27 cellular contexts compared by ENCODE assay signal in the genomic region with DNA sequence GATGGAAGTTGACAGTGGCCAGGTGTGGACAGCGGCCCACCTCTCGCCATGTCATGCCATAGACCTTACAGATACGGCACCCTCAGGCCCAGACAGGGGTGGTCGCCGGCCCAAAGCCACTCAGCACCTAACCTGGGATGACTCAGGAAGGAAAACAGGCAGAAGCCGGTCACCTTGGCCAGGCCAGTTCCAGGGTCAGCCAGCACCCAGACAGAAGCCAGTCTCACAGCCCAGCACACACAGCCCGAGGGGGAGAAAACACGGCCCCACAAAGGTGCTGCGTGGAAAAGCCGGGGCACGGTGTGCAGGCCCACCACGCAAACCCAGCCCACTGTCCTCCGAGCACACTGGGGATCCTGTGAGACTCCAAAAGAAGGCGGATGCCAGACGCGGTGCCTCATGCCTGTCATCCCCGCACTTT.
"Had no signal": no experiment of that assay in that cellular context is flagged by ENCODE, and none has a peak within 500 bp of the region (broad histone marks: within the 10 kb centered on the region; RNA-seq: fewer than 3 reads in every experiment).

No MANE protein-coding gene starts in this region.

- H3K4me1 Mint-ChIP-seq: activated B cell treated with CpG ODN at 0.5 μM for 24 hours; activated naive CD8-positive, alpha-beta T cell treated with anti-CD3 and anti-CD28 coated beads for 36 hours; naive B cell; nephron progenitor cell had no signal

- H3K4me3 Mint-ChIP-seq: activated B cell treated with CpG ODN at 0.5 μM for 24 hours; activated CD8-positive, alpha-beta T cell treated with anti-CD3 and anti-CD28 coated beads for 36 hours; activated naive CD4-positive, alpha-beta T cell treated with anti-CD3 and anti-CD28 coated beads for 36 hours; activated naive CD8-positive, alpha-beta T cell treated with anti-CD3 and anti-CD28 coated beads for 36 hours; activated T-cell treated with anti-CD3 and anti-CD28 coated beads, Interleukin-2, amount 50 U/mL, for 72 hours; naive B cell; nephron progenitor cell; T-helper 17 cell had no signal

- H3K4me1 ChIP-seq: adrenal gland, heart left ventricle, left lung, pancreas, psoas muscle, tibial nerve had no signal

- H3K36me3 Mint-ChIP-seq: naive B cell had no signal

- H3K27me3 ChIP-seq: adrenal gland, brain microvascular endothelial cell, dorsolateral prefrontal cortex, heart left ventricle, left lung, pancreas, tibial nerve had no signal

- H3K36me3 ChIP-seq: adrenal gland, brain microvascular endothelial cell, heart left ventricle, left lung, pancreas, tibial nerve had no signal

- H3K4me2 ChIP-seq: smooth muscle cell had no signal

- DNase-seq: activated B cell treated with CpG ODN at 0.5 μM for 24 hours; activated CD4-positive, alpha-beta T cell treated with anti-CD3 and anti-CD28 coated beads, Interleukin-2, amount 50 U/mL, for 1 hour; activated CD8-positive, alpha-beta T cell treated with anti-CD3 and anti-CD28 coated beads for 36 hours; activated naive CD4-positive, alpha-beta T cell treated with anti-CD3 and anti-CD28 coated beads for 36 hours; activated naive CD8-positive, alpha-beta T cell treated with anti-CD3 and anti-CD28 coated beads for 36 hours; activated T-cell treated with anti-CD3 and anti-CD28 coated beads, Interleukin-2, amount 50 U/mL, for 72 hours; adrenal gland; brain microvascular endothelial cell; effector memory CD4-positive, alpha-beta T cell; erythroblast; hypothalamus; kidney glomerular epithelial cell; naive B cell; nephron progenitor cell; psoas muscle; stimulated activated CD4-positive, alpha-beta T cell treated with anti-CD3 and anti-CD28 coated beads, Interleukin-15, amount 100 ng/mL, for 24 hours; stimulated activated CD4-positive, alpha-beta T cell treated with anti-CD3 and anti-CD28 coated beads, Interleukin-2, amount 100 ng/mL, for 24 hours; stimulated activated naive CD4-positive, alpha-beta T cell treated with Interleukin-2 at 50 U/mL for 16 hours; T-helper 17 cell; T1000 had no signal

- H3K9me3 Mint-ChIP-seq: activated B cell treated with CpG ODN at 0.5 μM for 24 hours; activated CD8-positive, alpha-beta T cell treated with anti-CD3 and anti-CD28 coated beads for 36 hours; activated naive CD8-positive, alpha-beta T cell treated with anti-CD3 and anti-CD28 coated beads for 36 hours; activated T-cell treated with anti-CD3 and anti-CD28 coated beads, Interleukin-2, amount 50 U/mL, for 72 hours had no signal

- ATAC-seq: activated CD8-positive, alpha-beta T cell treated with anti-CD3 and anti-CD28 coated beads for 36 hours; activated T-cell treated with anti-CD3 and anti-CD28 coated beads, Interleukin-2, amount 50 U/mL, for 72 hours; heart left ventricle; left lung; pancreas; psoas muscle; T-helper 17 cell had no signal

- H3K27me3 Mint-ChIP-seq: activated B cell treated with CpG ODN at 0.5 μM for 24 hours; activated CD8-positive, alpha-beta T cell treated with anti-CD3 and anti-CD28 coated beads for 36 hours; activated naive CD8-positive, alpha-beta T cell treated with anti-CD3 and anti-CD28 coated beads for 36 hours; naive B cell; T-helper 17 cell had no signal

- H3K9me3 ChIP-seq: adrenal gland, left lung, pancreas, psoas muscle had no signal

- H3K27ac Mint-ChIP-seq: activated B cell treated with CpG ODN at 0.5 μM for 24 hours; activated CD8-positive, alpha-beta T cell treated with anti-CD3 and anti-CD28 coated beads for 36 hours; activated naive CD4-positive, alpha-beta T cell treated with anti-CD3 and anti-CD28 coated beads for 36 hours; activated naive CD8-positive, alpha-beta T cell treated with anti-CD3 and anti-CD28 coated beads for 36 hours; activated T-cell treated with anti-CD3 and anti-CD28 coated beads, Interleukin-2, amount 50 U/mL, for 72 hours; nephron progenitor cell; T-helper 17 cell had no signal

- H3K27ac ChIP-seq: adrenal gland, brain microvascular endothelial cell, coronary artery, heart left ventricle, left lung, pancreas, psoas muscle, tibial nerve had no signal

- H3K4me3 ChIP-seq: adrenal gland, coronary artery, heart left ventricle, left lung, pancreas, psoas muscle, smooth muscle cell, tibial nerve had no signal
